2 cellular contexts compared by ENCODE assay signal in the genomic region with DNA sequence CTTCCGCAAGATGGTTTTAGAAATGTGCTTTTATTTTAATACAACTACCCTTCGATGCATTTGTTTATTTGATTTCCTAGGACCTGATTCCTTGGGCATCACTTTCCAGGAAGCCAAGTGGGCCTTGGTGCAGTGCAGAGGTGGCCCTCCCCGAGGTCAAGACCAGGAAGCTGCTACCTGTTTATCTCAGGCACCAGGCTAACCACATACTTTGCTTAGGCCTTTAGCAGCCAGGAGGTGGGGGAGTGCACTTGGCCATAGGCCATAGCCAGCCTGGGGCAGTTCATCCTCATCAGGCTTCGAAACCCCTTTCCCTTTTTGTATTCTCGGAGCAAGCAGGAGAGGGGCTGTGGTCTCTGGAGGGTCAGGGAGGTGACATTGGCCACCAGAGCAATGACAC.
TF ChIP-seq lines count a peak whose summit lies in the region.

No MANE protein-coding gene starts in this region.

TF ChIP-seq in liver, 16 proteins besides CTCF, POLR2A, EP300 and RAD21:
- TF ChIP-seq SP1 (IDR thresholded peaks at IDR 0.05), result no peak
- no peak for TF ChIP-seq RXRA (IDR thresholded peaks at IDR 0.05)
- TF ChIP-seq FOXA1 (IDR thresholded peaks at IDR 0.05), result no peak
TF ChIP-seq in liver: peak in this region for 0.

TF ChIP-seq in HepG2, 621 proteins besides CTCF, POLR2A, EP300 and RAD21:
- TF ChIP-seq MEF2D (CRISPR knock-in tag; IDR thresholded peaks at IDR 0.05) (no peak), ZNF879 (CRISPR knock-in tag; IDR thresholded peaks at IDR 0.05) (no peak), ATAD3A (CRISPR knock-in tag; IDR thresholded peaks at IDR 0.05) (no peak), MTF1 (CRISPR knock-in tag; IDR thresholded peaks at IDR 0.05) (no peak), GZF1 (CRISPR knock-in tag; IDR thresholded peaks at IDR 0.05) (no peak), ZNF251 (CRISPR knock-in tag; IDR thresholded peaks at IDR 0.05) (no peak), SYNCRIP (IDR thresholded peaks at IDR 0.05; ENCODE audit: insufficient read depth, low read depth, low read length) (no peak), RCOR2 (CRISPR knock-in tag; IDR thresholded peaks at IDR 0.05) (no peak), ZNF841 (CRISPR knock-in tag; IDR thresholded peaks at IDR 0.05; ENCODE audit: borderline replicate concordance) (no peak), ZNF558 (CRISPR knock-in tag; IDR thresholded peaks at IDR 0.05; ENCODE audit: borderline replicate concordance) (no peak), ARNTL (CRISPR knock-in tag; IDR thresholded peaks at IDR 0.05) (no peak), SAP130 (CRISPR knock-in tag; IDR thresholded peaks at IDR 0.05; ENCODE audit: low read depth) (no peak)
- TF ChIP-seq, protein P1, sequence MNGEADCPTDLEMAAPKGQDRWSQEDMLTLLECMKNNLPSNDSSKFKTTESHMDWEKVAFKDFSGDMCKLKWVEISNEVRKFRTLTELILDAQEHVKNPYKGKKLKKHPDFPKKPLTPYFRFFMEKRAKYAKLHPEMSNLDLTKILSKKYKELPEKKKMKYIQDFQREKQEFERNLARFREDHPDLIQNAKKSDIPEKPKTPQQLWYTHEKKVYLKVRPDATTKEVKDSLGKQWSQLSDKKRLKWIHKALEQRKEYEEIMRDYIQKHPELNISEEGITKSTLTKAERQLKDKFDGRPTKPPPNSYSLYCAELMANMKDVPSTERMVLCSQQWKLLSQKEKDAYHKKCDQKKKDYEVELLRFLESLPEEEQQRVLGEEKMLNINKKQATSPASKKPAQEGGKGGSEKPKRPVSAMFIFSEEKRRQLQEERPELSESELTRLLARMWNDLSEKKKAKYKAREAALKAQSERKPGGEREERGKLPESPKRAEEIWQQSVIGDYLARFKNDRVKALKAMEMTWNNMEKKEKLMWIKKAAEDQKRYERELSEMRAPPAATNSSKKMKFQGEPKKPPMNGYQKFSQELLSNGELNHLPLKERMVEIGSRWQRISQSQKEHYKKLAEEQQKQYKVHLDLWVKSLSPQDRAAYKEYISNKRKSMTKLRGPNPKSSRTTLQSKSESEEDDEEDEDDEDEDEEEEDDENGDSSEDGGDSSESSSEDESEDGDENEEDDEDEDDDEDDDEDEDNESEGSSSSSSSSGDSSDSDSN (CRISPR knock-in tag; IDR thresholded peaks at IDR 0.05), result no peak
- TF ChIP-seq, protein P2, sequence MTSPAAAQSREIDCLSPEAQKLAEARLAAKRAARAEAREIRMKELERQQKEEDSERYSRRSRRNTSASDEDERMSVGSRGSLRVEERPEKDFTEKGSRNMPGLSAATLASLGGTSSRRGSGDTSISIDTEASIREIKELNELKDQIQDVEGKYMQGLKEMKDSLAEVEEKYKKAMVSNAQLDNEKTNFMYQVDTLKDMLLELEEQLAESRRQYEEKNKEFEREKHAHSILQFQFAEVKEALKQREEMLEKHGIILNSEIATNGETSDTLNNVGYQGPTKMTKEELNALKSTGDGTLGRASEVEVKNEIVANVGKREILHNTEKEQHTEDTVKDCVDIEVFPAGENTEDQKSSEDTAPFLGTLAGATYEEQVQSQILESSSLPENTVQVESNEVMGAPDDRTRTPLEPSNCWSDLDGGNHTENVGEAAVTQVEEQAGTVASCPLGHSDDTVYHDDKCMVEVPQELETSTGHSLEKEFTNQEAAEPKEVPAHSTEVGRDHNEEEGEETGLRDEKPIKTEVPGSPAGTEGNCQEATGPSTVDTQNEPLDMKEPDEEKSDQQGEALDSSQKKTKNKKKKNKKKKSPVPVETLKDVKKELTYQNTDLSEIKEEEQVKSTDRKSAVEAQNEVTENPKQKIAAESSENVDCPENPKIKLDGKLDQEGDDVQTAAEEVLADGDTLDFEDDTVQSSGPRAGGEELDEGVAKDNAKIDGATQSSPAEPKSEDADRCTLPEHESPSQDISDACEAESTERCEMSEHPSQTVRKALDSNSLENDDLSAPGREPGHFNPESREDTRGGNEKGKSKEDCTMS (CRISPR knock-in tag; conservative IDR thresholded peaks at IDR 0.05), result no peak
- TF ChIP-seq, protein P3, sequence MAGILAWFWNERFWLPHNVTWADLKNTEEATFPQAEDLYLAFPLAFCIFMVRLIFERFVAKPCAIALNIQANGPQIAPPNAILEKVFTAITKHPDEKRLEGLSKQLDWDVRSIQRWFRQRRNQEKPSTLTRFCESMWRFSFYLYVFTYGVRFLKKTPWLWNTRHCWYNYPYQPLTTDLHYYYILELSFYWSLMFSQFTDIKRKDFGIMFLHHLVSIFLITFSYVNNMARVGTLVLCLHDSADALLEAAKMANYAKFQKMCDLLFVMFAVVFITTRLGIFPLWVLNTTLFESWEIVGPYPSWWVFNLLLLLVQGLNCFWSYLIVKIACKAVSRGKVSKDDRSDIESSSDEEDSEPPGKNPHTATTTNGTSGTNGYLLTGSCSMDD (CRISPR knock-in tag; IDR thresholded peaks at IDR 0.05), result no peak
- TF ChIP-seq, protein P4, sequence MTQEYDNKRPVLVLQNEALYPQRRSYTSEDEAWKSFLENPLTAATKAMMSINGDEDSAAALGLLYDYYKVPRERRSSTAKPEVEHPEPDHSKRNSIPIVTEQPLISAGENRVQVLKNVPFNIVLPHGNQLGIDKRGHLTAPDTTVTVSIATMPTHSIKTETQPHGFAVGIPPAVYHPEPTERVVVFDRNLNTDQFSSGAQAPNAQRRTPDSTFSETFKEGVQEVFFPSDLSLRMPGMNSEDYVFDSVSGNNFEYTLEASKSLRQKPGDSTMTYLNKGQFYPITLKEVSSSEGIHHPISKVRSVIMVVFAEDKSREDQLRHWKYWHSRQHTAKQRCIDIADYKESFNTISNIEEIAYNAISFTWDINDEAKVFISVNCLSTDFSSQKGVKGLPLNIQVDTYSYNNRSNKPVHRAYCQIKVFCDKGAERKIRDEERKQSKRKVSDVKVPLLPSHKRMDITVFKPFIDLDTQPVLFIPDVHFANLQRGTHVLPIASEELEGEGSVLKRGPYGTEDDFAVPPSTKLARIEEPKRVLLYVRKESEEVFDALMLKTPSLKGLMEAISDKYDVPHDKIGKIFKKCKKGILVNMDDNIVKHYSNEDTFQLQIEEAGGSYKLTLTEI (CRISPR knock-in tag; conservative IDR thresholded peaks at IDR 0.05), result no peak
